Comparison of ENCODE assay signal across 10 cellular contexts in the genomic region with DNA sequence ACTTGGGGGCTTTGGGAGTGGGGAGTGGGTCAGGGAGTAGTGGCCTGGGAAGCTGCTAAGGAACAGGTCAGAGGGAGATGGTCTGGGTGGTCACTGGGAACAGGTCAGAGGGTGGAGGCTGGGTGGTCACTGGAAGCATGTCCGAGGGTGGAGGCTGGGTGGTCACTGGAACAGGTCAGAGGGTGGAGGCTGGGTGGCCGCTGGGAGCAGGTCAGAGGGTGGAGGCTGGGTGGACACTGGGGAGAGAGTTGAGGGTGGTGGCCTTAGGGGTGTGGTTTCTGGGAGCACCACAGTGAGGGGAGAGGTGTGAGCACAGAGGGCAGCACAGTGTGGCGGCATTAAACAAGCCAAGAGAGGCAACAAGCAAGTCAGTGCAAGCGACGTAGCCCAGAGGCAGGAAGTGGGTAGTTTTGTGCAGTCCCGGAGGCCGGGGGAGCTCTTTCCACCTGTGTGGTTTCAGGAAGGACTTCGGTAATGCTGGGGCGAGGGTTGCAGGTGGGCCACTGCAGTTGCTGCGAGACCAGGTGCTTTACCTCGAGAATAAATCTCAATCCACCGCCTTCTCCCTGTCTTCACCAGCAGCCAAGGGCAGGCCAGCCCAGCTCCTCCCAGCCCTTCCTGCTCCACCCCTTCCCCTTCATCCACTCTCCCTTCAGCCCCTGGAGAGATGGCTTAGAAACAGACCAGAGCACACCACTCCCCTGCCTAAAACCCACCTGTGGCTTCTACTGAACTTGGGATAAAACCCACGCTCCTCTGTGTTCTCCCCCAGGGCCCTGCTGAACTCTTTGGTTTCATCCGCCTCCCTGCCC. TPM values are rescaled to one million over a fixed set of nuclear protein-coding genes. Genes with fewer than 3 reads are reported as not detected.
DNase-seq lines count a peak whose midpoint lies in the region; TF ChIP-seq lines count a peak whose summit lies in the region.
"Had no signal": no experiment of that assay in that cellular context is flagged by ENCODE, and none has a peak within 500 bp of the region (broad histone marks: within the 10 kb centered on the region; RNA-seq: fewer than 3 reads in every experiment).

No MANE protein-coding gene starts in this region.

- H3K9me3 ChIP-seq in DOHH2 (ENCODE audit: control insufficient read depth, insufficient read depth, low read length) (no peaks in the 10 kb centered on the region; the same call in 1 of the 2 replicates), ascending aorta (no peaks in the 10 kb centered on the region), right atrium auricular region (no peaks in the 10 kb centered on the region)

- peaks cover 19% of the 10 kb centered on the region for H3K4me1 Mint-ChIP-seq in activated naive CD4-positive, alpha-beta T cell treated with anti-CD3 and anti-CD28 coated beads, Interleukin-2, amount 10 ng/mL, durations not matched to agents 7 days and 5 days

- intact Hi-C loops in ascending aorta (cut with DNase I) = no loop called here

- no peaks in the 10 kb centered on the region for H3K27me3 ChIP-seq in DOHH2 (ENCODE audit: control insufficient read depth, low read length)
- no peaks in the 10 kb centered on the region for H3K27me3 ChIP-seq in ascending aorta
- no peaks in the 10 kb centered on the region for H3K27me3 ChIP-seq in right atrium auricular region

- H3K79me2 ChIP-seq in DOHH2 (ENCODE audit: control insufficient read depth, low read length) = no peaks in the 10 kb centered on the region

- H3K4me2 ChIP-seq in DOHH2 (ENCODE audit: low read length) = peak overlapping the region; percentile 45

- peak overlapping the region; percentile 47 for H3K27ac Mint-ChIP-seq in activated naive CD4-positive, alpha-beta T cell treated with anti-CD3 and anti-CD28 coated beads, Interleukin-2, amount 10 ng/mL, durations not matched to agents 7 days and 5 days

- no peaks in the 10 kb centered on the region for H3K9me2 ChIP-seq in DOHH2 (replicated peaks; ENCODE audit: control insufficient read depth, low read length)

- peaks cover 16% of the 10 kb centered on the region for H3K27me3 Mint-ChIP-seq in activated naive CD4-positive, alpha-beta T cell treated with anti-CD3 and anti-CD28 coated beads, Interleukin-2, amount 10 ng/mL, durations not matched to agents 7 days and 5 days

- DNase-seq in UCSD-AML1 (lab: John Stamatoyannopoulos, UW; ENCODE audit: unreplicated experiment) = peak; percentile 29
- DNase-seq in activated naive CD4-positive, alpha-beta T cell treated with anti-CD3 and anti-CD28 coated beads, Interleukin-2, amount 10 ng/mL, durations not matched to agents 7 days and 5 days = peak; percentile 77
- DNase-seq in stimulated activated CD4-positive, alpha-beta T cell treated with anti-CD3 and anti-CD28 coated beads, Interleukin-12 subunit alpha, Interleukin-12 subunit beta, amount 100 ng/mL, for 48 hours (ENCODE audit: low read depth in 2 of 3, low spot score in 1 of 3) = peak in 2 of 3 donors; percentile 9 to 12
- DNase-seq in coronary artery (ENCODE audit: low spot score) = no peak
- DNase-seq in ascending aorta (ENCODE audit: low spot score in 2 of 2) = no peak
- no peak for DNase-seq in right atrium auricular region (ENCODE audit: low spot score)
- no peak for DNase-seq in NCI-H146 treated with DMSO at 0.1 percent for 48 hours (lab: John Stamatoyannopoulos, UW; ENCODE audit: unreplicated experiment)
- DNase-seq: dermis blood vessel endothelial cell; NK-92 treated with Interleukin-12 subunit alpha and Interleukin-12 subunit beta, amount 100 ng/mL, for 24 hours had no signal

- H4K20me1 ChIP-seq in DOHH2 (ENCODE audit: control insufficient read depth, insufficient read depth, low read depth, low read length) = no peaks in the 10 kb centered on the region

- no peak overlapping the region for H3K4me3 ChIP-seq in DOHH2 (ENCODE audit: low read length)
- no peak overlapping the region for H3K4me3 ChIP-seq in coronary artery
- no peak overlapping the region for H3K4me3 ChIP-seq in ascending aorta
- no peak overlapping the region for H3K4me3 ChIP-seq in right atrium auricular region

- no peak overlapping the region for H3K4me3 Mint-ChIP-seq in activated naive CD4-positive, alpha-beta T cell treated with anti-CD3 and anti-CD28 coated beads, Interleukin-2, amount 10 ng/mL, durations not matched to agents 7 days and 5 days

- TF ChIP-seq CTCF in DOHH2 (IDR thresholded peaks at IDR 0.05; ENCODE audit: low read depth, low read length, poor library complexity, severe bottlenecking) (no peak), coronary artery (IDR thresholded peaks at IDR 0.05) (no peak), ascending aorta (IDR thresholded peaks at IDR 0.05) (no peak), right atrium auricular region (IDR thresholded peaks at IDR 0.05) (no peak)

- H3K36me3 ChIP-seq in DOHH2 (ENCODE audit: control insufficient read depth, low read length) (no peaks in the 10 kb centered on the region), ascending aorta (no peaks in the 10 kb centered on the region), right atrium auricular region (no peaks in the 10 kb centered on the region)

- no peaks in the 10 kb centered on the region for H3K36me3 Mint-ChIP-seq in activated naive CD4-positive, alpha-beta T cell treated with anti-CD3 and anti-CD28 coated beads, Interleukin-2, amount 10 ng/mL, durations not matched to agents 7 days and 5 days

- peaks cover 8% of the 10 kb centered on the region for H3K9me3 Mint-ChIP-seq in activated naive CD4-positive, alpha-beta T cell treated with anti-CD3 and anti-CD28 coated beads, Interleukin-2, amount 10 ng/mL, durations not matched to agents 7 days and 5 days

- H3K27ac ChIP-seq in DOHH2 (ENCODE audit: low read depth, low read length) (no peak overlapping the region), coronary artery (no peak overlapping the region), ascending aorta (no peak overlapping the region), right atrium auricular region (no peak overlapping the region)

- H3K4me1 ChIP-seq in DOHH2 (ENCODE audit: control insufficient read depth, low read length) (peaks cover 10% of the 10 kb centered on the region), ascending aorta (no peaks in the 10 kb centered on the region), right atrium auricular region (no peaks in the 10 kb centered on the region)

- no peaks in the 10 kb centered on the region for H3F3A ChIP-seq in DOHH2 (ENCODE audit: control insufficient read depth, insufficient read depth)

- CTCF ChIA-PET in activated naive CD4-positive, alpha-beta T cell treated with anti-CD3 and anti-CD28 coated beads, Interleukin-2, amount 10 ng/mL, durations not matched to agents 7 days and 5 days (lab: Charles Lee) = interaction anchor here (0.6 to 1.8 kb wide), 5 partner anchors 15 to 457 kb away, joined by 3 to 12 read pairs (median 3); no protein-coding TSS in a partner anchor

RNA-seq across cellular contexts. Expression of gene CACNA1I, which starts 3.2 kb away (rescaled TPM):
- total RNA-seq in ascending aorta (not detected), right atrium auricular region (under 1 TPM in 1 of 2 donors, not detected in 1; 0.08 TPM)
- total RNA-seq: dermis blood vessel endothelial cell had no signal

RNA-seq across cellular contexts. Expression of gene RPS19BP1, which starts 34.8 kb away (rescaled TPM):
- total RNA-seq in ascending aorta = 218 TPM
- 100 to 1,000 TPM in 1 of 2 donors, 10 to 100 TPM in 1; 88.1 to 135 TPM for total RNA-seq in right atrium auricular region

RNA-seq across cellular contexts. Expression of gene ATF4, which starts 47.0 kb away (rescaled TPM):
- total RNA-seq in ascending aorta (173 TPM), right atrium auricular region (100 to 1,000 TPM; 155 to 256 TPM)

Comparison
In these comparisons a context has a peak if more than half of its experiments do, and no peak if none do; other contexts are left out.
1. DNase-seq: peak in UCSD-AML1 (single experiment), activated naive CD4-positive, alpha-beta T cell treated with anti-CD3 and anti-CD28 coated beads, Interleukin-2, amount 10 ng/mL, durations not matched to agents 7 days and 5 days (single experiment) and stimulated activated CD4-positive, alpha-beta T cell treated with anti-CD3 and anti-CD28 coated beads, Interleukin-12 subunit alpha, Interleukin-12 subunit beta, amount 100 ng/mL, for 48 hours (2 of 3); none in coronary artery (single experiment), ascending aorta (0 of 2), right atrium auricular region (single experiment) and NCI-H146 treated with DMSO at 0.1 percent for 48 hours (single experiment).